Comparison of ENCODE assay signal across 25 cellular contexts in the genomic region with DNA sequence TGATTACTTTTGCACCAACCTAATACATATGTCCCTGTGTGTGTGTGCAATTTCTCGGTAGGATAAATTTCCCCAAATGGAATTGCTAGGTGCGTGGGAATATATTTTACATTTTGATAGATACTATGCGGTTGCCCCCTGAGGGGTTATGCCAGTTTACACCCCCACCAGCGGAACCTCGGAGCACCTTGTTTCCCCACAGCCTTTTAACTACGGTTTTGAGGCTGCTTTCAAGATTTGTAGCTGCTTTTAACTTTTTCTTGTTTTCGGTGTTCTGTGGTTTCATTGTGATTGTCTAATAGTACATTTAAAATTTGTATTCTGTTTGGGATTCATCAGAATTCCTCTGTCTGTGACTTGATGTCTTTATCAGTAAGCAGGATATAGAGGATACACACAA. TPM values are rescaled to one million over a fixed set of nuclear protein-coding genes. Genes with fewer than 3 reads are reported as not detected.
"Had no signal": no experiment of that assay in that cellular context is flagged by ENCODE, and none has a peak within 500 bp of the region (broad histone marks: within the 10 kb centered on the region; RNA-seq: fewer than 3 reads in every experiment).

No MANE protein-coding gene starts in this region.

- DNase-seq: activated B cell treated with CpG ODN at 0.5 μM for 24 hours; activated CD4-positive, alpha-beta memory T cell treated with anti-CD3 and anti-CD28 coated beads for 36 hours; activated CD4-positive, alpha-beta T cell treated with anti-CD3 and anti-CD28 coated beads for 1 hour; activated CD4-positive, alpha-beta T cell treated with anti-CD3 and anti-CD28 coated beads, Interleukin-2, amount 10 ng/mL, durations not matched to agents 7 days and 5 days; activated CD8-positive, alpha-beta memory T cell treated with anti-CD3 and anti-CD28 coated beads, Interleukin-2, amount 50 U/mL, for 4 hours; activated gamma-delta T cell treated with Interleukin-2 at 50 U/mL for 16 hours; activated naive CD4-positive, alpha-beta T cell treated with anti-CD3 and anti-CD28 coated beads, Interleukin-2, amount 10 ng/mL, durations not matched to agents 7 days and 5 days; activated T-cell treated with anti-CD3 and anti-CD28 coated beads, Interleukin-2, amount 50 U/mL, for 72 hours; amygdala; brain microvascular endothelial cell; cerebellar nuclear complex; KBM-7; NCI-H1048; NCI-H146; NCI-H1930; NCI-H345; NCI-H510A; NCI-H526 treated with DMSO at 0.1 percent for 48 hours; NCI-H82; SIG-M5; T-helper 17 cell; T-helper 9 cell had no signal

- H3K4me3 Mint-ChIP-seq: activated B cell treated with CpG ODN at 0.5 μM for 24 hours; activated CD4-positive, alpha-beta memory T cell treated with anti-CD3 and anti-CD28 coated beads for 36 hours; activated CD4-positive, alpha-beta T cell treated with anti-CD3 and anti-CD28 coated beads, Interleukin-2, amount 10 ng/mL, durations not matched to agents 7 days and 5 days; activated naive CD4-positive, alpha-beta T cell treated with anti-CD3 and anti-CD28 coated beads, Interleukin-2, amount 10 ng/mL, durations not matched to agents 7 days and 5 days; activated T-cell treated with anti-CD3 and anti-CD28 coated beads, Interleukin-2, amount 50 U/mL, for 72 hours; T-helper 17 cell had no signal

- H3K9me3 Mint-ChIP-seq: activated B cell treated with CpG ODN at 0.5 μM for 24 hours; activated CD4-positive, alpha-beta memory T cell treated with anti-CD3 and anti-CD28 coated beads for 36 hours; activated CD4-positive, alpha-beta T cell treated with anti-CD3 and anti-CD28 coated beads, Interleukin-2, amount 10 ng/mL, durations not matched to agents 7 days and 5 days; activated naive CD4-positive, alpha-beta T cell treated with anti-CD3 and anti-CD28 coated beads, Interleukin-2, amount 10 ng/mL, durations not matched to agents 7 days and 5 days; activated T-cell treated with anti-CD3 and anti-CD28 coated beads, Interleukin-2, amount 50 U/mL, for 72 hours; activated T-helper 2 cell treated with anti-CD3 and anti-CD28 coated beads, Interferon-gamma antibody, Interleukin-2, Interleukin-4, amounts not matched to agents 10 μg/mL and 5 μg/mL and 100 μg/mL, durations not matched to agents 14 hours and 24 hours and 36 hours had no signal

- H3K27ac ChIP-seq: brain microvascular endothelial cell, cardiac muscle cell had no signal

- H3K36me3 ChIP-seq: brain microvascular endothelial cell, cardiac muscle cell had no signal

- H3K27ac Mint-ChIP-seq: activated B cell treated with CpG ODN at 0.5 μM for 24 hours; activated CD4-positive, alpha-beta memory T cell treated with anti-CD3 and anti-CD28 coated beads for 36 hours; activated CD4-positive, alpha-beta T cell treated with anti-CD3 and anti-CD28 coated beads, Interleukin-2, amount 10 ng/mL, durations not matched to agents 7 days and 5 days; activated naive CD4-positive, alpha-beta T cell treated with anti-CD3 and anti-CD28 coated beads, Interleukin-2, amount 10 ng/mL, durations not matched to agents 7 days and 5 days; activated T-cell treated with anti-CD3 and anti-CD28 coated beads, Interleukin-2, amount 50 U/mL, for 72 hours; activated T-helper 2 cell treated with anti-CD3 and anti-CD28 coated beads, Interferon-gamma antibody, Interleukin-2, Interleukin-4, amounts not matched to agents 10 μg/mL and 5 μg/mL and 100 μg/mL, durations not matched to agents 14 hours and 24 hours and 36 hours; T-helper 17 cell had no signal

- H3K27me3 Mint-ChIP-seq: activated B cell treated with CpG ODN at 0.5 μM for 24 hours had no signal

- H3K4me3 ChIP-seq: cardiac muscle cell had no signal

- H3K4me1 Mint-ChIP-seq: activated B cell treated with CpG ODN at 0.5 μM for 24 hours had no signal

- H3K36me3 Mint-ChIP-seq: activated CD4-positive, alpha-beta memory T cell treated with anti-CD3 and anti-CD28 coated beads for 36 hours; activated naive CD4-positive, alpha-beta T cell treated with anti-CD3 and anti-CD28 coated beads, Interleukin-2, amount 10 ng/mL, durations not matched to agents 7 days and 5 days had no signal

- H3K27me3 ChIP-seq: brain microvascular endothelial cell, cardiac muscle cell had no signal

- ATAC-seq: activated T-cell treated with anti-CD3 and anti-CD28 coated beads, Interleukin-2, amount 50 U/mL, for 72 hours; T-helper 17 cell had no signal

RNA-seq across cellular contexts. Expression of gene PROSER2, which starts 22.0 kb away (rescaled TPM):
- total RNA-seq: OCI-LY7 had no signal
